In genomic region chr10:132878091-132878729, GRCh38 we compare ENCODE assay signal across 19 cellular contexts.
DNase-seq lines count a peak whose midpoint lies in the region; ATAC-seq and TF ChIP-seq lines count a peak whose summit lies in the region.
"Had no signal": no experiment of that assay in that cellular context is flagged by ENCODE, and none has a peak within 500 bp of the region (broad histone marks: within the 10 kb centered on the region; RNA-seq: fewer than 3 reads in every experiment).

No MANE protein-coding gene starts in this region.

- no peaks in the 10 kb centered on the region for H3K36me3 Mint-ChIP-seq in natural killer cell treated with Interleukin-12 subunit alpha and Interleukin-12 subunit beta and Interleukin-15 and Interleukin-18, amount 100 ng/mL, for 72 hours
- no peaks in the 10 kb centered on the region for H3K36me3 Mint-ChIP-seq in activated CD8-positive, alpha-beta T cell treated with anti-CD3 and anti-CD28 coated beads, Interleukin-2, amount 10 ng/mL, durations not matched to agents 7 days and 5 days (ENCODE audit: low read depth)

- no peak overlapping the region for H3K27ac Mint-ChIP-seq in natural killer cell treated with Interleukin-12 subunit alpha and Interleukin-12 subunit beta and Interleukin-15 and Interleukin-18, amount 100 ng/mL, for 72 hours
- H3K27ac Mint-ChIP-seq in activated CD8-positive, alpha-beta T cell treated with anti-CD3 and anti-CD28 coated beads, Interleukin-2, amount 10 ng/mL, durations not matched to agents 7 days and 5 days = no peak overlapping the region

- ATAC-seq in Right ventricle myocardium inferior (no peak), Right ventricle myocardium superior (ENCODE audit: poor library complexity) (no peak), upper lobe of right lung (no peak), GM21526 (IDR thresholded peaks at IDR 0.05; ENCODE audit: low FRiP score, unreplicated experiment) (no peak)
- peak; percentile 15 to 34 for ATAC-seq in natural killer cell treated with Interleukin-12 subunit alpha and Interleukin-12 subunit beta and Interleukin-15 and Interleukin-18, amount 100 ng/mL, for 72 hours
- ATAC-seq in activated CD8-positive, alpha-beta T cell treated with anti-CD3 and anti-CD28 coated beads, Interleukin-2, amount 10 ng/mL, durations not matched to agents 7 days and 5 days = no peak
- ATAC-seq: activated CD4-positive, CD25-positive, alpha-beta regulatory T cell treated with anti-CD3 and anti-CD28 coated beads, Interleukin-2, amount 50 U/mL, for 24 hours had no signal

- intact Hi-C loops in Right ventricle myocardium inferior (cut with DNase I) (no loop called here), Right ventricle myocardium superior (cut with DNase I) (no loop called here), upper lobe of right lung (cut with DNase I) (no loop called here)

- H3K4me1 Mint-ChIP-seq in natural killer cell treated with Interleukin-12 subunit alpha and Interleukin-12 subunit beta and Interleukin-15 and Interleukin-18, amount 100 ng/mL, for 72 hours (ENCODE audit: low read depth in 2 of 2) = peaks cover 0 to 6% of the 10 kb centered on the region in 2 donors
- no peaks in the 10 kb centered on the region for H3K4me1 Mint-ChIP-seq in activated CD8-positive, alpha-beta T cell treated with anti-CD3 and anti-CD28 coated beads, Interleukin-2, amount 10 ng/mL, durations not matched to agents 7 days and 5 days (ENCODE audit: low read depth)

- no peaks in the 10 kb centered on the region for H3K4me1 ChIP-seq in upper lobe of right lung
- H3K4me1 ChIP-seq: A549 had no signal

- no peak overlapping the region for H3K4me3 ChIP-seq in upper lobe of right lung
- H3K4me3 ChIP-seq: A549, BLaER1, uterus had no signal

- H3K27me3 ChIP-seq in upper lobe of right lung = peaks cover 36% of the 10 kb centered on the region

- no peaks in the 10 kb centered on the region for H3K9me3 Mint-ChIP-seq in natural killer cell treated with Interleukin-12 subunit alpha and Interleukin-12 subunit beta and Interleukin-15 and Interleukin-18, amount 100 ng/mL, for 72 hours
- no peaks in the 10 kb centered on the region for H3K9me3 Mint-ChIP-seq in activated CD8-positive, alpha-beta T cell treated with anti-CD3 and anti-CD28 coated beads, Interleukin-2, amount 10 ng/mL, durations not matched to agents 7 days and 5 days (ENCODE audit: insufficient read depth)
- H3K9me3 Mint-ChIP-seq: neural crest cell had no signal

- no peak for TF ChIP-seq CTCF in upper lobe of right lung (IDR thresholded peaks at IDR 0.05)

- DNase-seq in Right ventricle myocardium inferior (ENCODE audit: missing footprints) (peak; percentile 45), Right ventricle myocardium superior (no peak), ecto neural progenitor cell (ENCODE audit: low spot score) (peak; percentile 42), upper lobe of right lung (peak; percentile 55)
- peak; percentile 58 for DNase-seq in natural killer cell treated with Interleukin-12 subunit alpha and Interleukin-12 subunit beta and Interleukin-15 and Interleukin-18, amount 100 ng/mL, for 72 hours (ENCODE audit: low spot score)
- DNase-seq in stimulated activated CD4-positive, alpha-beta T cell treated with anti-CD3 and anti-CD28 coated beads, Interleukin-2, amount 100 ng/mL, for 24 hours = no peak
- DNase-seq in activated CD8-positive, alpha-beta T cell treated with anti-CD3 and anti-CD28 coated beads, Interleukin-2, amount 10 ng/mL, durations not matched to agents 7 days and 5 days = no peak
- DNase-seq: erythroblast; NCI-H1417; NCI-H524; RPMI8226; stimulated activated CD4-positive, alpha-beta T cell treated with anti-CD3 and anti-CD28 coated beads, Interleukin-4, amount 100 ng/mL, for 4 hours had no signal

- H3K27ac ChIP-seq in upper lobe of right lung = no peak overlapping the region
- H3K27ac ChIP-seq: A549, BLaER1, uterus had no signal

- peaks cover 20 to 22% of the 10 kb centered on the region in 2 donors for H3K27me3 Mint-ChIP-seq in natural killer cell treated with Interleukin-12 subunit alpha and Interleukin-12 subunit beta and Interleukin-15 and Interleukin-18, amount 100 ng/mL, for 72 hours
- H3K27me3 Mint-ChIP-seq in activated CD8-positive, alpha-beta T cell treated with anti-CD3 and anti-CD28 coated beads, Interleukin-2, amount 10 ng/mL, durations not matched to agents 7 days and 5 days (ENCODE audit: low read depth) = peaks cover 5% of the 10 kb centered on the region

- no peaks in the 10 kb centered on the region for H3K36me3 ChIP-seq in upper lobe of right lung
- H3K36me3 ChIP-seq: BLaER1, uterus had no signal

- CTCF ChIA-PET in activated CD8-positive, alpha-beta T cell treated with anti-CD3 and anti-CD28 coated beads, Interleukin-2, amount 10 ng/mL, durations not matched to agents 7 days and 5 days (lab: Charles Lee) = no interaction called here

- no peaks in the 10 kb centered on the region for H3K9me3 ChIP-seq in upper lobe of right lung
- H3K9me3 ChIP-seq: A549, uterus had no signal

- POLR2A ChIA-PET in activated CD8-positive, alpha-beta T cell treated with anti-CD3 and anti-CD28 coated beads, Interleukin-2, amount 10 ng/mL, durations not matched to agents 7 days and 5 days (lab: Charles Lee) = no interaction called here

- no peak overlapping the region for H3K4me3 Mint-ChIP-seq in natural killer cell treated with Interleukin-12 subunit alpha and Interleukin-12 subunit beta and Interleukin-15 and Interleukin-18, amount 100 ng/mL, for 72 hours
- no peak overlapping the region for H3K4me3 Mint-ChIP-seq in activated CD8-positive, alpha-beta T cell treated with anti-CD3 and anti-CD28 coated beads, Interleukin-2, amount 10 ng/mL, durations not matched to agents 7 days and 5 days
- H3K4me3 Mint-ChIP-seq: IgD-negative memory B cell, neural crest cell had no signal

Comparison
In these comparisons a context has a peak if more than half of its experiments do, and no peak if none do; other contexts are left out.
1. DNase-seq: peak in Right ventricle myocardium inferior (single experiment), ecto neural progenitor cell (single experiment), natural killer cell treated with Interleukin-12 subunit alpha and Interleukin-12 subunit beta and Interleukin-15 and Interleukin-18, amount 100 ng/mL, for 72 hours (single experiment) and upper lobe of right lung (single experiment); none in Right ventricle myocardium superior (single experiment), stimulated activated CD4-positive, alpha-beta T cell treated with anti-CD3 and anti-CD28 coated beads, Interleukin-2, amount 100 ng/mL, for 24 hours (0 of 2) and activated CD8-positive, alpha-beta T cell treated with anti-CD3 and anti-CD28 coated beads, Interleukin-2, amount 10 ng/mL, durations not matched to agents 7 days and 5 days (single experiment).
2. ATAC-seq: peak in natural killer cell treated with Interleukin-12 subunit alpha and Interleukin-12 subunit beta and Interleukin-15 and Interleukin-18, amount 100 ng/mL, for 72 hours (2 of 2); none in Right ventricle myocardium inferior (single experiment), Right ventricle myocardium superior (single experiment), upper lobe of right lung (single experiment), GM21526 (single experiment) and activated CD8-positive, alpha-beta T cell treated with anti-CD3 and anti-CD28 coated beads, Interleukin-2, amount 10 ng/mL, durations not matched to agents 7 days and 5 days (single experiment).